26 cellular contexts compared by ENCODE assay signal in genomic region chr17:48933035-48933434, GRCh38. TPM values are rescaled to one million over a fixed set of nuclear protein-coding genes. Genes with fewer than 3 reads are reported as not detected.
DNase-seq lines count a peak whose midpoint lies in the region; ATAC-seq, FAIRE-seq and TF ChIP-seq lines count a peak whose summit lies in the region.
"Had no signal": no experiment of that assay in that cellular context is flagged by ENCODE, and none has a peak within 500 bp of the region (broad histone marks: within the 10 kb centered on the region; RNA-seq: fewer than 3 reads in every experiment).

No MANE protein-coding gene starts in this region.

- no peak for TF ChIP-seq POLR2A in A549 (IDR thresholded peaks at IDR 0.05; ENCODE audit: low read length)
- TF ChIP-seq POLR2A in GM12891 (IDR thresholded peaks at IDR 0.05; ENCODE audit: low read depth, low read length) = peak; percentile 41; the same call in 1 of the 2 replicates

- H3K36me3 Mint-ChIP-seq in activated CD8-positive, alpha-beta T cell treated with anti-CD3 and anti-CD28 coated beads, Interleukin-2, amount 10 ng/mL, durations not matched to agents 7 days and 5 days (ENCODE audit: low read depth) = peaks cover 69% of the 10 kb centered on the region
- peaks cover 12% of the 10 kb centered on the region for H3K36me3 Mint-ChIP-seq in natural killer cell

- H3K27ac Mint-ChIP-seq in activated CD8-positive, alpha-beta T cell treated with anti-CD3 and anti-CD28 coated beads, Interleukin-2, amount 10 ng/mL, durations not matched to agents 7 days and 5 days = peak overlapping the region; percentile 46
- no peak overlapping the region for H3K27ac Mint-ChIP-seq in natural killer cell

- no peaks in the 10 kb centered on the region for H3K27me3 Mint-ChIP-seq in activated CD8-positive, alpha-beta T cell treated with anti-CD3 and anti-CD28 coated beads, Interleukin-2, amount 10 ng/mL, durations not matched to agents 7 days and 5 days (ENCODE audit: low read depth)
- no peaks in the 10 kb centered on the region for H3K27me3 Mint-ChIP-seq in natural killer cell (ENCODE audit: low read depth in 2 of 2)
- H3K27me3 Mint-ChIP-seq: activated CD4-positive, alpha-beta T cell treated with anti-CD3 and anti-CD28 coated beads, Interleukin-2, amount 10 ng/mL, durations not matched to agents 7 days and 5 days; memory B cell had no signal

- H3K4me2 ChIP-seq in A549 = no peak overlapping the region

- DNase-seq in A549 (ENCODE audit: low read depth in 1 of 2, low spot score in 1 of 2) (no peak), GM12891 (ENCODE audit: insufficient read length, low spot score) (no peak), natural killer cell (no peak)
- no peak for DNase-seq in activated CD8-positive, alpha-beta T cell treated with anti-CD3 and anti-CD28 coated beads, Interleukin-2, amount 10 ng/mL, durations not matched to agents 7 days and 5 days
- DNase-seq: activated CD4-positive, alpha-beta T cell treated with anti-CD3 and anti-CD28 coated beads, Interleukin-2, amount 10 ng/mL, durations not matched to agents 7 days and 5 days; adrenal gland; brain microvascular endothelial cell; heart left ventricle; HFFc6; left cardiac atrium; NCI-H2081; NCI-H345; NCI-H748 treated with DMSO at 0.1 percent for 48 hours; RPMI8226; trophoblast cell had no signal

- H3K9me3 Mint-ChIP-seq in activated CD8-positive, alpha-beta T cell treated with anti-CD3 and anti-CD28 coated beads, Interleukin-2, amount 10 ng/mL, durations not matched to agents 7 days and 5 days (ENCODE audit: insufficient read depth) = no peaks in the 10 kb centered on the region
- H3K9me3 Mint-ChIP-seq in natural killer cell = no peaks in the 10 kb centered on the region
- H3K9me3 Mint-ChIP-seq: activated CD4-positive, alpha-beta T cell treated with anti-CD3 and anti-CD28 coated beads, Interleukin-2, amount 10 ng/mL, durations not matched to agents 7 days and 5 days; HFFc6; memory B cell had no signal

- CTCF ChIA-PET in A549 (lab: Yijun Ruan, JAX) = interaction anchor here (0.7 to 11.9 kb wide), 7 partner anchors 10 to 99 kb away, joined by 3 to 93 read pairs (median 4); partner anchors contain the start of gene SNF8
- CTCF ChIA-PET in activated CD8-positive, alpha-beta T cell treated with anti-CD3 and anti-CD28 coated beads, Interleukin-2, amount 10 ng/mL, durations not matched to agents 7 days and 5 days (lab: Charles Lee) = interaction anchor here (1.5 to 1.8 kb wide), 2 partner anchors 49 to 100 kb away, joined by 3 to 5 read pairs; no protein-coding TSS in a partner anchor

- no peak for FAIRE-seq in A549 (lab: Jason Lieb, UNC)
- FAIRE-seq in GM12891 (lab: Jason Lieb, UNC) = no peak
- FAIRE-seq: D721Med, GM19239 had no signal

- no peak overlapping the region for H3K27ac ChIP-seq in A549
- H3K27ac ChIP-seq: adrenal gland, brain microvascular endothelial cell, C4-2B, epithelial cell of prostate, heart left ventricle, prostate gland had no signal

- no peaks in the 10 kb centered on the region for H3K9me3 ChIP-seq in A549
- H3K9me3 ChIP-seq: adrenal gland, heart left ventricle, prostate gland had no signal

- no peaks in the 10 kb centered on the region for H3K4me1 Mint-ChIP-seq in activated CD8-positive, alpha-beta T cell treated with anti-CD3 and anti-CD28 coated beads, Interleukin-2, amount 10 ng/mL, durations not matched to agents 7 days and 5 days (ENCODE audit: low read depth)
- peaks cover 0 to 11% of the 10 kb centered on the region in 2 donors for H3K4me1 Mint-ChIP-seq in natural killer cell
- H3K4me1 Mint-ChIP-seq: activated CD4-positive, alpha-beta T cell treated with anti-CD3 and anti-CD28 coated beads, Interleukin-2, amount 10 ng/mL, durations not matched to agents 7 days and 5 days had no signal

- intact Hi-C loops in natural killer cell (cut with micrococcal nuclease) = no loop called here

- TF ChIP-seq EP300 in A549 (IDR thresholded peaks at IDR 0.05) = no peak

- H3K4me3 Mint-ChIP-seq in activated CD8-positive, alpha-beta T cell treated with anti-CD3 and anti-CD28 coated beads, Interleukin-2, amount 10 ng/mL, durations not matched to agents 7 days and 5 days = no peak overlapping the region
- H3K4me3 Mint-ChIP-seq in natural killer cell = no peak overlapping the region
- H3K4me3 Mint-ChIP-seq: activated CD4-positive, alpha-beta T cell treated with anti-CD3 and anti-CD28 coated beads, Interleukin-2, amount 10 ng/mL, durations not matched to agents 7 days and 5 days; HFFc6; memory B cell had no signal

- TF ChIP-seq CTCF in A549 (IDR thresholded peaks at IDR 0.05) (no peak), natural killer cell (IDR thresholded peaks at IDR 0.05) (no peak)

- POLR2A ChIA-PET in A549 (lab: Yijun Ruan, JAX) = interaction anchor here (1.4 kb wide), 1 partner anchor 11 kb away, joined by 4 read pairs; no protein-coding TSS in a partner anchor
- POLR2A ChIA-PET in activated CD8-positive, alpha-beta T cell treated with anti-CD3 and anti-CD28 coated beads, Interleukin-2, amount 10 ng/mL, durations not matched to agents 7 days and 5 days (lab: Charles Lee) = interaction anchor here (3.7 kb wide), 1 partner anchor 11 kb away, joined by 21 read pairs; the partner anchor contains the start of gene SNF8

- TF ChIP-seq RAD21 in A549 (conservative IDR thresholded peaks at IDR 0.05 in 1 of 2, IDR thresholded peaks at IDR 0.05 in 1 of 2) = no peak

- H3K4me3 ChIP-seq in A549 = no peak overlapping the region
- H3K4me3 ChIP-seq: adrenal gland, heart left ventricle, prostate gland had no signal

- no peaks in the 10 kb centered on the region for H3K4me1 ChIP-seq in A549
- H3K4me1 ChIP-seq: prostate gland had no signal

- ATAC-seq in A549 (peak; percentile 12 to 24; a peak in 3 of 6 replicates), HG03175 (IDR thresholded peaks at IDR 0.05; ENCODE audit: unreplicated experiment) (no peak), natural killer cell (no peak), GM21737 (IDR thresholded peaks at IDR 0.05; ENCODE audit: unreplicated experiment) (no peak)
- ATAC-seq in activated CD8-positive, alpha-beta T cell treated with anti-CD3 and anti-CD28 coated beads, Interleukin-2, amount 10 ng/mL, durations not matched to agents 7 days and 5 days = no peak
- ATAC-seq: heart left ventricle, left cardiac atrium had no signal

- WGBS in A549 (ENCODE audit: missing lambda C conversion rate) = 81% methylated on average over 6 of the region's 6 CpGs

TF ChIP-seq in A549, 52 proteins besides CTCF, POLR2A, EP300 and RAD21:
- TF ChIP-seq JUN (IDR thresholded peaks at IDR 0.05) = no peak
- TF ChIP-seq POLR2AphosphoS2 (conservative IDR thresholded peaks at IDR 0.05; ENCODE audit: low read length) = peak; percentile 90

TF ChIP-seq in GM12891, 5 proteins besides CTCF, POLR2A, EP300 and RAD21:
- TF ChIP-seq POU2F2 (IDR thresholded peaks at IDR 0.05; ENCODE audit: low read depth, low read length) = no peak
- TF ChIP-seq TAF1 (IDR thresholded peaks at IDR 0.05; ENCODE audit: low read depth, low read length) = no peak
- no peak for TF ChIP-seq POLR2AphosphoS5 (IDR thresholded peaks at IDR 0.05; ENCODE audit: low read depth, low read length)
- TF ChIP-seq PAX5 (IDR thresholded peaks at IDR 0.05; ENCODE audit: insufficient read depth, low read length, severe bottlenecking) = no peak
- no peak for TF ChIP-seq SPI1 (IDR thresholded peaks at IDR 0.05; ENCODE audit: low read depth, low read length)

RNA-seq across cellular contexts. Expression of gene SNF8, which starts 11.6 kb away (rescaled TPM):
- 187 and 209 TPM in 2 replicates for polyA plus RNA-seq in A549 (2011; rRNA removed)
- 368 and 375 TPM in 2 replicates for polyA plus RNA-seq in A549 (2012; cell fraction: cytosol; rRNA removed)
- polyA plus RNA-seq in A549 (2012; cell fraction: nucleus; rRNA removed) = 159 and 183 TPM in 2 replicates
- 298 to 323 TPM (median 320 TPM) in 3 replicates for polyA plus RNA-seq in A549 (2017; fragmentation: RNase III; extraction: RNeasy Plus Mini Kit Qiagen cat#74134 plus additional on column Dnase treatment)
- polyA minus RNA-seq in A549 (2011; rRNA and poly(A)+ RNA removed) = 162 TPM in 2 replicates
- 87.0 TPM for polyA plus RNA-seq in GM12891 (2012; ENCODE audit: low read depth, missing spikeins)
- total RNA-seq in activated CD8-positive, alpha-beta T cell treated with anti-CD3 and anti-CD28 coated beads, Interleukin-2, amount 10 ng/mL, durations not matched to agents 7 days and 5 days = 100 to 1,000 TPM; 124 to 125 TPM
- 10 to 100 TPM; 76.9 to 86.0 (median 78.3) TPM for total RNA-seq in natural killer cell

RNA-seq across cellular contexts. Expression of gene UBE2Z, which starts 24.8 kb away (rescaled TPM):
- 174 and 196 TPM in 2 replicates for polyA plus RNA-seq in A549 (2011; rRNA removed)
- polyA plus RNA-seq in A549 (2012; cell fraction: cytosol; rRNA removed) = 108 and 127 TPM in 2 replicates
- polyA plus RNA-seq in A549 (2012; cell fraction: nucleus; rRNA removed) = 71.6 and 111 TPM in 2 replicates
- 104 to 114 TPM (median 109 TPM) in 3 replicates for polyA plus RNA-seq in A549 (2017; fragmentation: RNase III; extraction: RNeasy Plus Mini Kit Qiagen cat#74134 plus additional on column Dnase treatment)
- polyA minus RNA-seq in A549 (2011; rRNA and poly(A)+ RNA removed) = 155 and 161 TPM in 2 replicates
- 60.4 TPM for polyA plus RNA-seq in GM12891 (2012; ENCODE audit: low read depth, missing spikeins)
- 10 to 100 TPM; 61.8 to 62.4 TPM for total RNA-seq in activated CD8-positive, alpha-beta T cell treated with anti-CD3 and anti-CD28 coated beads, Interleukin-2, amount 10 ng/mL, durations not matched to agents 7 days and 5 days
- 10 to 100 TPM; 89.0 to 94.0 (median 89.6) TPM for total RNA-seq in natural killer cell

RNA-seq across cellular contexts. Expression of gene GIP, which starts 35.4 kb away (rescaled TPM):
- polyA plus RNA-seq in A549 (2011; rRNA removed) (6.1 and 6.3 TPM in 2 replicates), A549 (2017; fragmentation: RNase III; extraction: RNeasy Plus Mini Kit Qiagen cat#74134 plus additional on column Dnase treatment) (3.5 to 5.2 TPM (median 5.2 TPM) in 3 replicates)
- polyA plus RNA-seq in A549 (2012; cell fraction: cytosol; rRNA removed) = 2.6 TPM in 2 replicates
- polyA plus RNA-seq in A549 (2012; cell fraction: nucleus; rRNA removed) = 0.31 and 0.61 TPM in 2 replicates
- 3.6 and 6.1 TPM in 2 replicates for polyA minus RNA-seq in A549 (2011; rRNA and poly(A)+ RNA removed)
- polyA plus RNA-seq in GM12891 (2012; ENCODE audit: low read depth, missing spikeins) = not detected
- not detected for total RNA-seq in activated CD8-positive, alpha-beta T cell treated with anti-CD3 and anti-CD28 coated beads, Interleukin-2, amount 10 ng/mL, durations not matched to agents 7 days and 5 days
- not detected for total RNA-seq in natural killer cell
- total RNA-seq: activated CD4-positive, alpha-beta T cell treated with anti-CD3 and anti-CD28 coated beads, Interleukin-2, amount 10 ng/mL, durations not matched to agents 7 days and 5 days; Daoy; fibroblast of villous mesenchyme; heart left ventricle; left cardiac atrium; M059J; prostate gland had no signal
- polyA plus RNA-seq: heart left ventricle had no signal

RNA-seq across cellular contexts. Expression of gene ATP5MC1, which starts 40.4 kb away (rescaled TPM):
- polyA plus RNA-seq in A549 (2011; rRNA removed) (287 and 394 TPM in 2 replicates), A549 (2017; fragmentation: RNase III; extraction: RNeasy Plus Mini Kit Qiagen cat#74134 plus additional on column Dnase treatment) (545 to 704 TPM (median 623 TPM) in 3 replicates)
- polyA plus RNA-seq in A549 (2012; cell fraction: cytosol; rRNA removed) = 1,184 and 1,265 TPM in 2 replicates
- polyA plus RNA-seq in A549 (2012; cell fraction: nucleus; rRNA removed) = 1,009 and 1,026 TPM in 2 replicates
- polyA minus RNA-seq in A549 (2011; rRNA and poly(A)+ RNA removed) = 199 and 252 TPM in 2 replicates
- 307 TPM for polyA plus RNA-seq in GM12891 (2012; ENCODE audit: low read depth, missing spikeins)
- 100 to 1,000 TPM in 1 of 2 experiments, 10 to 100 TPM in 1; 96.7 to 100 TPM for total RNA-seq in activated CD8-positive, alpha-beta T cell treated with anti-CD3 and anti-CD28 coated beads, Interleukin-2, amount 10 ng/mL, durations not matched to agents 7 days and 5 days
- total RNA-seq in natural killer cell = 10 to 100 TPM; 28.2 to 34.9 (median 34.5) TPM

Comparison
In these comparisons a context has a peak if more than half of its experiments do, and no peak if none do; other contexts are left out.
1. ATAC-seq: peak in A549 (2 of 2); none in activated CD8-positive, alpha-beta T cell treated with anti-CD3 and anti-CD28 coated beads, Interleukin-2, amount 10 ng/mL, durations not matched to agents 7 days and 5 days (single experiment), HG03175 (single experiment), natural killer cell (0 of 3) and GM21737 (single experiment).